Comparison of ENCODE assay signal across 17 cellular contexts in the genomic region with DNA sequence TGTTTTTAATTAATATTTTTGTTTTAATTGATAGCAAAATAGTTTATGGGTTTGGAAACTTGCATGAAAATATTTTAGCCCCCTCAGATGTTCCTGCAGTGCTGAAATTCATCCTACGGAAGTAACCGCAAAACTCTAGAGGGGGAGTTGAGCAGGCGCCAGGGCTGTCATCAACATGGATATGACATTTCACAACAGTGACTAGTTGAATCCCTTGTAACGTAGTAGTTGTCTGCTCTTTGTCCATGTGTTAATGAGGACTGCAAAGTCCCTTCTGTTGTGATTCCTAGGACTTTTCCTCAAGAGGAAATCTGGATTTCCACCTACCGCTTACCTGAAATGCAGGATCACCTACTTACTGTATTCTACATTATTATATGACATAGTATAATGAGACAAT. TPM values are rescaled to one million over a fixed set of nuclear protein-coding genes. Genes with fewer than 3 reads are reported as not detected.
A peak's percentile ranks its signal among the peaks of the same experiment; 100 is the strongest.
DNase-seq lines count a peak whose midpoint lies in the region; ATAC-seq, FAIRE-seq and TF ChIP-seq lines count a peak whose summit lies in the region.
"Had no signal": no experiment of that assay in that cellular context is flagged by ENCODE, and none has a peak within 500 bp of the region (broad histone marks: within the 10 kb centered on the region; RNA-seq: fewer than 3 reads in every experiment).

No MANE protein-coding gene starts in this region.

- H3K27me3 ChIP-seq in gastroesophageal sphincter (no peaks in the 10 kb centered on the region), skeletal muscle tissue (ENCODE audit: control insufficient read depth in 3 of 3, insufficient read depth in 3 of 3, low read length in 3 of 3) (no peaks in the 10 kb centered on the region)
- H3K27me3 ChIP-seq: body of pancreas had no signal

- H3K9me3 ChIP-seq in gastroesophageal sphincter (no peaks in the 10 kb centered on the region), skeletal muscle tissue (ENCODE audit: control insufficient read depth in 3 of 3, low read length in 3 of 3) (no peaks in the 10 kb centered on the region)
- H3K9me3 ChIP-seq: body of pancreas had no signal

- H3K36me3 Mint-ChIP-seq in naive thymus-derived CD8-positive, alpha-beta T cell = peaks cover 0 to 25% (median 2%) of the 10 kb centered on the region in 3 donors
- H3K36me3 Mint-ChIP-seq: activated naive CD4-positive, alpha-beta T cell treated with anti-CD3 and anti-CD28 coated beads, Interleukin-2, amount 50 U/mL, for 72 hours; IgD-negative memory B cell had no signal

- H3K36me3 ChIP-seq in gastroesophageal sphincter (peaks cover 0 to 44% of the 10 kb centered on the region in 2 donors), skeletal muscle tissue (ENCODE audit: control insufficient read depth in 3 of 3, insufficient read depth in 3 of 3, low read length in 3 of 3) (peaks cover 32 to 39% (median 39%) of the 10 kb centered on the region in 3 donors)

- peaks cover 0 to 15% (median 0%) of the 10 kb centered on the region in 4 donors for H3K4me1 Mint-ChIP-seq in naive thymus-derived CD8-positive, alpha-beta T cell

- no peaks in the 10 kb centered on the region for H3K9me3 Mint-ChIP-seq in naive thymus-derived CD8-positive, alpha-beta T cell
- H3K9me3 Mint-ChIP-seq: activated CD4-positive, alpha-beta memory T cell treated with anti-CD3 and anti-CD28 coated beads for 36 hours; activated naive CD4-positive, alpha-beta T cell treated with anti-CD3 and anti-CD28 coated beads, Interleukin-2, amount 50 U/mL, for 72 hours; activated T-cell treated with anti-CD3 and anti-CD28 coated beads, Interleukin-2, amount 50 U/mL, for 24 hours; dendritic cell treated with granulocyte-macrophage colony-stimulating factor and Interleukin-4, amounts not matched to agents 40 ng/mL and 50 ng/mL, for 4 days; IgD-negative memory B cell had no signal

- TF ChIP-seq EP300 in gastroesophageal sphincter (IDR thresholded peaks at IDR 0.05) = no peak

- H3K4me3 ChIP-seq in gastroesophageal sphincter = no peak overlapping the region
- H3K4me3 ChIP-seq in skeletal muscle tissue (ENCODE audit: low read length in 3 of 3) = no peak overlapping the region
- H3K4me3 ChIP-seq: body of pancreas had no signal

- H3K4me1 ChIP-seq in gastroesophageal sphincter (peaks cover 0 to 51% (median 18%) of the 10 kb centered on the region in 3 donors), skeletal muscle tissue (ENCODE audit: control insufficient read depth in 3 of 3, insufficient read depth in 3 of 3, low read length in 3 of 3) (peaks cover 0 to 41% (median 24%) of the 10 kb centered on the region in 3 donors)
- H3K4me1 ChIP-seq: body of pancreas had no signal

- H3K27me3 Mint-ChIP-seq in naive thymus-derived CD8-positive, alpha-beta T cell = no peaks in the 10 kb centered on the region
- H3K27me3 Mint-ChIP-seq: activated CD4-positive, alpha-beta memory T cell treated with anti-CD3 and anti-CD28 coated beads for 36 hours; dendritic cell treated with granulocyte-macrophage colony-stimulating factor and Interleukin-4, amounts not matched to agents 40 ng/mL and 50 ng/mL, for 4 days had no signal

- no peak overlapping the region for H3K27ac Mint-ChIP-seq in naive thymus-derived CD8-positive, alpha-beta T cell
- H3K27ac Mint-ChIP-seq: activated CD4-positive, alpha-beta memory T cell treated with anti-CD3 and anti-CD28 coated beads for 36 hours; activated naive CD4-positive, alpha-beta T cell treated with anti-CD3 and anti-CD28 coated beads, Interleukin-2, amount 50 U/mL, for 72 hours; activated T-cell treated with anti-CD3 and anti-CD28 coated beads, Interleukin-2, amount 50 U/mL, for 24 hours; dendritic cell treated with granulocyte-macrophage colony-stimulating factor and Interleukin-4, amounts not matched to agents 40 ng/mL and 50 ng/mL, for 4 days; nephron progenitor cell had no signal

- ATAC-seq in gastroesophageal sphincter (no peak), HG03135 (IDR thresholded peaks at IDR 0.05; ENCODE audit: unreplicated experiment) (no peak)
- no peak for ATAC-seq in naive thymus-derived CD8-positive, alpha-beta T cell
- ATAC-seq: activated naive CD4-positive, alpha-beta T cell treated with anti-CD3 and anti-CD28 coated beads, Interleukin-2, amount 50 U/mL, for 72 hours; body of pancreas had no signal

- H3K4me3 Mint-ChIP-seq in naive thymus-derived CD8-positive, alpha-beta T cell = no peak overlapping the region
- H3K4me3 Mint-ChIP-seq: activated CD4-positive, alpha-beta memory T cell treated with anti-CD3 and anti-CD28 coated beads for 36 hours; activated T-cell treated with anti-CD3 and anti-CD28 coated beads, Interleukin-2, amount 50 U/mL, for 24 hours; nephron progenitor cell had no signal

- H3K27ac ChIP-seq in gastroesophageal sphincter = peak overlapping the region; percentile 92 to 96 (median 94)
- peak overlapping the region; percentile 60 for H3K27ac ChIP-seq in skeletal muscle tissue (ENCODE audit: low read depth, low read length)
- H3K27ac ChIP-seq: body of pancreas, RWPE1 had no signal

- peak; percentile 42 for FAIRE-seq in GM12892 (lab: Jason Lieb, UNC)

- POLR2A ChIA-PET in naive thymus-derived CD8-positive, alpha-beta T cell (lab: Charles Lee) = no interaction called here

- H3K9ac ChIP-seq in skeletal muscle tissue (ENCODE audit: low read depth in 1 of 3, low read length in 3 of 3) = no peak overlapping the region

- no peak for TF ChIP-seq CTCF in gastroesophageal sphincter (IDR thresholded peaks at IDR 0.05)

- TF ChIP-seq POLR2A in GM12892 (IDR thresholded peaks at IDR 0.05; ENCODE audit: low read depth, low read length) (no peak), gastroesophageal sphincter (IDR thresholded peaks at IDR 0.05) (no peak)

- WGBS in gastroesophageal sphincter (ENCODE audit: low coverage in 1 of 2), 2 donors = 41 to 67% methylated on average over 2 to 3 of the region's 5 CpGs

- no peak for DNase-seq in GM12892 (ENCODE audit: insufficient read length)
- DNase-seq in MV-4-11 (lab: John Stamatoyannopoulos, UW) = peak; percentile 29
- no peak for DNase-seq in naive thymus-derived CD8-positive, alpha-beta T cell
- DNase-seq in activated CD4-positive, alpha-beta T cell treated with anti-CD3 and anti-CD28 coated beads for 48 hours = no peak
- DNase-seq: activated CD4-positive, alpha-beta memory T cell treated with anti-CD3 and anti-CD28 coated beads for 36 hours; activated T-cell treated with anti-CD3 and anti-CD28 coated beads, Interleukin-2, amount 50 U/mL, for 24 hours; body of pancreas; mesendoderm; NCI-H774; nephron progenitor cell had no signal

RNA-seq across cellular contexts. Expression of a gene that starts 40.4 kb away (rescaled TPM):
- 10.8 TPM for polyA plus RNA-seq in GM12892 (2012; ENCODE audit: missing spikeins)
- total RNA-seq in gastroesophageal sphincter (10 to 100 TPM; 17.1 to 30.5 (median 23.0) TPM), skeletal muscle tissue (6.3 TPM)
- total RNA-seq in naive thymus-derived CD8-positive, alpha-beta T cell = 1 to 10 TPM; 7.7 to 8.3 TPM
- 1 to 10 TPM; 3.5 to 5.6 (median 4.2) TPM for polyA plus RNA-seq in naive thymus-derived CD8-positive, alpha-beta T cell
